ENCODE assay signal across 1 cellular context in genomic region chr17:35244345-35245195, GRCh38.
TF ChIP-seq lines count a peak whose summit lies in the region.

No MANE protein-coding gene starts in this region.

TF ChIP-seq in HepG2, 621 proteins besides CTCF, POLR2A, EP300 and RAD21 (continued from another document):
- TF ChIP-seq ZXDC (CRISPR knock-in tag; IDR thresholded peaks at IDR 0.05): no peak
- TF ChIP-seq MEIS2 (CRISPR knock-in tag; IDR thresholded peaks at IDR 0.05): no peak
- TF ChIP-seq GTF3A (CRISPR knock-in tag; conservative IDR thresholded peaks at IDR 0.05): no peak
TF ChIP-seq in HepG2: peak in this region for 0.
